1 cellular context compared by ENCODE assay signal in genomic region chr1:9905010-9905409, GRCh38.
TF ChIP-seq lines count a peak whose summit lies in the region.

No MANE protein-coding gene starts in this region.

TF ChIP-seq in GM23338, 12 proteins besides CTCF, POLR2A, EP300 and RAD21 (continued from another document):
- no peak for TF ChIP-seq REST (IDR thresholded peaks at IDR 0.05; ENCODE audit: unreplicated experiment)
- TF ChIP-seq EZH2phosphoT487 (IDR thresholded peaks at IDR 0.05; ENCODE audit: unreplicated experiment) = no peak
- no peak for TF ChIP-seq POLR2AphosphoS5 (IDR thresholded peaks at IDR 0.05; ENCODE audit: low read depth)
- no peak for TF ChIP-seq CREB1 (CRISPR knock-in tag; IDR thresholded peaks at IDR 0.05; ENCODE audit: low read depth)
- TF ChIP-seq ZNF462 (CRISPR knock-in tag; IDR thresholded peaks at IDR 0.05) = no peak
- no peak for TF ChIP-seq STAT1 (IDR thresholded peaks at IDR 0.05; ENCODE audit: unreplicated experiment)
- no peak for TF ChIP-seq NANOG (IDR thresholded peaks at IDR 0.05; ENCODE audit: borderline replicate concordance)
